ENCODE assay signal across 23 cellular contexts in the genomic region with DNA sequence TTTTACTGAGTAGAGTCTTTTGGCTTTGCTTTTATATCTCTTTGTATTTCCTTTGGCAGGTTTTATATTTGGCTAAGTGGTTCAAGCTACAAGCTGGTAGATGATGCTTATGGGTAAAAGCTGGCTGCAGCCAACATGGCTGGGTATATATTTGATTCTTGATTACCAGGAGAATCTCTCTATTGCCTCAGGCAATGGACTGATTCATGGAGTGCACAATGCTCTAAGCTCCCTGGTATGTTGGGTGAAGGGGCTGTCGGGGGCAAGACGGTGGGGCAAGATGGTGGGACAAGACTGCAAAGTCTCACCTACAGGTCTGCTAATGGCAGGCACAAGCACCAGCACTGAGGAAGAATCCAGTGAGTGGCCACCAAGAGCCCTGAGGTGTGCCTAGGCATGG.
DNase-seq lines count a peak whose midpoint lies in the region; ATAC-seq, FAIRE-seq and TF ChIP-seq lines count a peak whose summit lies in the region.
"Had no signal": no experiment of that assay in that cellular context is flagged by ENCODE, and none has a peak within 500 bp of the region (broad histone marks: within the 10 kb centered on the region; RNA-seq: fewer than 3 reads in every experiment).

No MANE protein-coding gene starts in this region.

- peaks cover 7 to 32% of the 10 kb centered on the region in 2 donors for H3K9me3 ChIP-seq in breast epithelium
- H3K9me3 ChIP-seq in esophagus squamous epithelium = peaks cover 0 to 11% (median 0%) of the 10 kb centered on the region in 3 donors
- H3K9me3 ChIP-seq in keratinocyte (ENCODE audit: control insufficient read depth, low read depth, low read length) = no peaks in the 10 kb centered on the region

- H3K36me3 ChIP-seq in breast epithelium (no peaks in the 10 kb centered on the region), esophagus squamous epithelium (no peaks in the 10 kb centered on the region), keratinocyte (ENCODE audit: control insufficient read depth in 2 of 2, extremely low read depth in 1 of 2, insufficient read depth in 2 of 2, low read length in 2 of 2) (no peaks in the 10 kb centered on the region)
- H3K36me3 ChIP-seq: BLaER1 had no signal

- H3K9me3 Mint-ChIP-seq in MCF 10A (ENCODE audit: unreplicated experiment) = no peaks in the 10 kb centered on the region

- POLR2A ChIA-PET in MCF 10A (lab: Yijun Ruan, JAX) = no interaction called here

- no peak overlapping the region for H3K9ac ChIP-seq in keratinocyte (ENCODE audit: control insufficient read depth, extremely low read depth, insufficient read depth, low read length)
- H3K9ac ChIP-seq: BLaER1 had no signal

- CTCF ChIA-PET in MCF 10A (lab: Yijun Ruan, JAX) = interaction anchor here (1.7 kb wide), 1 partner anchor 31 kb away, joined by 8 read pairs; no protein-coding TSS in a partner anchor

- H4K20me1 ChIP-seq in keratinocyte (ENCODE audit: control insufficient read depth, extremely low read depth, insufficient read depth, low read length) = no peaks in the 10 kb centered on the region
- H4K20me1 ChIP-seq: BLaER1 had no signal

- peak overlapping the region; percentile 65 for H3K4me2 ChIP-seq in keratinocyte (ENCODE audit: control insufficient read depth, extremely low read depth, insufficient read depth, low read depth, low read length)
- H3K4me2 ChIP-seq: BLaER1, GM23338 had no signal

- no peaks in the 10 kb centered on the region for H3K79me2 ChIP-seq in keratinocyte (ENCODE audit: control insufficient read depth, insufficient read depth, low read length)

- H3K36me3 Mint-ChIP-seq in MCF 10A (ENCODE audit: insufficient read depth, unreplicated experiment) = peaks cover 4% of the 10 kb centered on the region
- H3K36me3 Mint-ChIP-seq: CD4-positive, CD25-positive, alpha-beta regulatory T cell; CD8-positive, alpha-beta T cell had no signal

- no peak for ATAC-seq in GM18505 (IDR thresholded peaks at IDR 0.05; ENCODE audit: unreplicated experiment)
- ATAC-seq: CD8-positive, alpha-beta T cell; GM23338; HCT116 had no signal

- H3K27me3 Mint-ChIP-seq in MCF 10A (ENCODE audit: insufficient read depth, unreplicated experiment) = no peaks in the 10 kb centered on the region
- H3K27me3 Mint-ChIP-seq: CD4-positive, CD25-positive, alpha-beta regulatory T cell had no signal

- TF ChIP-seq POLR2A in breast epithelium (IDR thresholded peaks at IDR 0.05) = no peak
- TF ChIP-seq POLR2A in esophagus squamous epithelium (IDR thresholded peaks at IDR 0.05) = no peak
- no peak for TF ChIP-seq POLR2A in GM18505 (IDR thresholded peaks at IDR 0.05; ENCODE audit: borderline replicate concordance, extremely low read depth, insufficient read depth, insufficient read length)

- peak overlapping the region; percentile 50 for H2AFZ ChIP-seq in keratinocyte (ENCODE audit: control insufficient read depth, low read length)
- H2AFZ ChIP-seq: GM23338 had no signal

- no peak for TF ChIP-seq CTCF in MCF 10A (IDR thresholded peaks at IDR 0.05; ENCODE audit: unreplicated experiment)
- TF ChIP-seq CTCF in breast epithelium (IDR thresholded peaks at IDR 0.05) = no peak
- no peak for TF ChIP-seq CTCF in epithelial cell of esophagus (IDR thresholded peaks at IDR 0.05; ENCODE audit: insufficient read depth, low read depth, low read length, missing control alignments)
- no peak for TF ChIP-seq CTCF in esophagus squamous epithelium (IDR thresholded peaks at IDR 0.05)
- no peak for TF ChIP-seq CTCF in keratinocyte (optimal IDR thresholded peaks at IDR 0.05 in 1 of 3, IDR thresholded peaks at IDR 0.05 in 1 of 3, conservative IDR thresholded peaks at IDR 0.05 in 1 of 3; ENCODE audit: extremely low read depth in 1 of 3, insufficient read depth in 2 of 3, low read length in 3 of 3)

- WGBS in esophagus squamous epithelium, 2 donors = 38 to 60% methylated on average over 2 of the region's 2 CpGs

- H3K4me3 ChIP-seq in breast epithelium (no peak overlapping the region), epithelial cell of esophagus (ENCODE audit: low read length) (no peak overlapping the region), esophagus squamous epithelium (no peak overlapping the region), keratinocyte (ENCODE audit: control insufficient read depth in 2 of 3, extremely low read depth in 1 of 3, insufficient read depth in 2 of 3, low read depth in 1 of 3, low read length in 3 of 3) (no peak overlapping the region)
- H3K4me3 ChIP-seq: BLaER1, GM23338 had no signal

- dilution Hi-C loops in keratinocyte (cut with MboI; ENCODE audit: extremely low pct_ligation_motif_present, low sequenced_read_pairs) = no loop called here

- DNase-seq in MCF 10A (ENCODE audit: unreplicated experiment) (peak; percentile 24), breast epithelium (ENCODE audit: low spot score in 2 of 2) (no peak), epithelial cell of esophagus (ENCODE audit: low read depth) (peak; percentile 77), esophagus squamous epithelium (lab: John Stamatoyannopoulos, UW) (no peak), keratinocyte (ENCODE audit: low read depth, low spot score) (peak; percentile 54), ACHN (no peak), AML-193 (lab: John Stamatoyannopoulos, UW) (no peak)
- DNase-seq: Caco-2; CD4-positive, CD25-positive, alpha-beta regulatory T cell; CD8-positive, alpha-beta T cell; DMS153; DND-41; H9 had no signal

- H3K4me3 Mint-ChIP-seq in MCF 10A (ENCODE audit: unreplicated experiment) = no peak overlapping the region
- H3K4me3 Mint-ChIP-seq: B cell; CD4-positive, CD25-positive, alpha-beta regulatory T cell; CD8-positive, alpha-beta T cell; GM23338; H9 had no signal

- H3K27me3 ChIP-seq in breast epithelium (peaks cover 0 to 3% of the 10 kb centered on the region in 2 donors), esophagus squamous epithelium (no peaks in the 10 kb centered on the region), keratinocyte (ENCODE audit: control insufficient read depth, extremely low read depth, insufficient read depth, low read length) (no peaks in the 10 kb centered on the region)
- H3K27me3 ChIP-seq: BLaER1 had no signal

- no peaks in the 10 kb centered on the region for H3K9me1 ChIP-seq in keratinocyte (ENCODE audit: control insufficient read depth, extremely low read depth, insufficient read depth, low read length)

- BruUV-seq in MCF 10A (replicated peaks; lab: Mats Ljungman, UMichigan) = no TSS peak

- FAIRE-seq in keratinocyte (lab: Jason Lieb, UNC) = no peak
- FAIRE-seq: A204.1, G401.6, GM12892 had no signal

- peaks cover 10% of the 10 kb centered on the region for H3K4me1 Mint-ChIP-seq in MCF 10A (ENCODE audit: insufficient read depth, unreplicated experiment)
- H3K4me1 Mint-ChIP-seq: B cell; CD4-positive, CD25-positive, alpha-beta regulatory T cell; GM23338; H9 had no signal

- in situ Hi-C loops in ACHN (cut with HindIII; ENCODE audit: low pct_ligation_motif_present, low pct_unique_long_range_greater_than_20kb, low sequenced_read_pairs) = no loop called here

- intact Hi-C loops in MCF 10A (cut with micrococcal nuclease) = no loop called here
- intact Hi-C loops in breast epithelium (cut with DNase I; ENCODE audit: low total_unique reads) = no loop called here
- intact Hi-C loops in esophagus squamous epithelium (cut with DNase I) = no loop called here

- H3K27ac Mint-ChIP-seq in MCF 10A (ENCODE audit: low read depth, unreplicated experiment) = no peak overlapping the region
- H3K27ac Mint-ChIP-seq: B cell; CD4-positive, CD25-positive, alpha-beta regulatory T cell; CD8-positive, alpha-beta T cell had no signal

- H3K27ac ChIP-seq in breast epithelium = no peak overlapping the region
- H3K27ac ChIP-seq in esophagus squamous epithelium = peak overlapping the region; percentile 46 to 69 (median 66)
- H3K27ac ChIP-seq in keratinocyte (ENCODE audit: control insufficient read depth, insufficient read depth, low read length) = peak overlapping the region; percentile 56
- H3K27ac ChIP-seq: 22Rv1, BLaER1, C4-2B had no signal

- H3K4me1 ChIP-seq in breast epithelium (no peaks in the 10 kb centered on the region), esophagus squamous epithelium (peaks cover 0 to 22% (median 0%) of the 10 kb centered on the region in 3 donors), keratinocyte (ENCODE audit: control insufficient read depth, extremely low read depth, insufficient read depth, low read length) (peaks cover 17% of the 10 kb centered on the region)
- H3K4me1 ChIP-seq: BLaER1, Caco-2 had no signal

Comparison
In these comparisons a context has a peak if more than half of its experiments do, and no peak if none do; other contexts are left out.
1. DNase-seq: peak in MCF 10A (single experiment), epithelial cell of esophagus (single experiment) and keratinocyte (single experiment); none in breast epithelium (0 of 2), esophagus squamous epithelium (single experiment), ACHN (single experiment) and AML-193 (0 of 2).
2. H3K27ac ChIP-seq: peak in esophagus squamous epithelium (4 of 4) and keratinocyte (single experiment); none in breast epithelium (0 of 2).